24 cellular contexts compared by ENCODE assay signal in genomic region chr10:67789769-67790168, GRCh38. TPM values are rescaled to one million over a fixed set of nuclear protein-coding genes. Genes with fewer than 3 reads are reported as not detected.
DNase-seq lines count a peak whose midpoint lies in the region; ATAC-seq, FAIRE-seq and TF ChIP-seq lines count a peak whose summit lies in the region.
"Had no signal": no experiment of that assay in that cellular context is flagged by ENCODE, and none has a peak within 500 bp of the region (broad histone marks: within the 10 kb centered on the region; RNA-seq: fewer than 3 reads in every experiment).

No MANE protein-coding gene starts in this region.

- dilution Hi-C loops in mammary epithelial cell (cut with HindIII; ENCODE audit: low sequenced_read_pairs) = no loop called here

- H3K4me3 ChIP-seq in breast epithelium (no peak overlapping the region), mammary epithelial cell (replicated peaks in 1 of 3; ENCODE audit: insufficient read depth in 1 of 3, low read depth in 2 of 3, low read length in 3 of 3) (no peak overlapping the region), K562 (no peak overlapping the region)
- H3K4me3 ChIP-seq: SJCRH30 had no signal

- no peak for ATAC-seq in K562
- ATAC-seq: CD8-positive, alpha-beta T cell; HCT116; PC-3 had no signal

- H3K27ac ChIP-seq in breast epithelium (peak overlapping the region; percentile 48 to 80), mammary epithelial cell (ENCODE audit: insufficient read depth, low read depth, low read length) (no peak overlapping the region), K562 (ENCODE audit: extremely low read depth, low read depth, low read length) (no peak overlapping the region)
- H3K27ac ChIP-seq: C4-2B, SJCRH30 had no signal

- no peaks in the 10 kb centered on the region for H3K9me1 ChIP-seq in K562 (ENCODE audit: control insufficient read depth, insufficient read depth, low read length)

- peaks cover 0 to 4% of the 10 kb centered on the region in 2 donors for H3K4me1 ChIP-seq in breast epithelium
- peaks cover 10% of the 10 kb centered on the region for H3K4me1 ChIP-seq in mammary epithelial cell (ENCODE audit: insufficient read depth, low read length)
- H3K4me1 ChIP-seq in K562 (replicated peaks in 1 of 2; ENCODE audit: control insufficient read depth in 2 of 2, insufficient read depth in 2 of 2, low read length in 2 of 2) = peaks cover 0 to 16% of the 10 kb centered on the region in 2 experiments; a peak in 4 of 5 replicates
- H3K4me1 ChIP-seq: Caco-2, SJCRH30 had no signal

- no peak for TF ChIP-seq CTCF in breast epithelium (IDR thresholded peaks at IDR 0.05)
- TF ChIP-seq CTCF in mammary epithelial cell (conservative IDR thresholded peaks at IDR 0.05 in 1 of 2, IDR thresholded peaks at IDR 0.05 in 1 of 2; ENCODE audit: extremely low read depth in 1 of 2, insufficient read depth in 1 of 2, low read depth in 1 of 2, low read length in 2 of 2) = no peak
- TF ChIP-seq CTCF in K562 (IDR thresholded peaks at IDR 0.05 in 2 of 3, conservative IDR thresholded peaks at IDR 0.05 in 1 of 3; ENCODE audit: insufficient read depth in 2 of 3, low read depth in 1 of 3, low read length in 3 of 3) = no peak

- H2AFZ ChIP-seq in mammary epithelial cell (ENCODE audit: low read depth, low read length) (no peak overlapping the region), K562 (ENCODE audit: low read depth, low read length) (no peak overlapping the region)

- H4K20me1 ChIP-seq in mammary epithelial cell (ENCODE audit: insufficient read depth, low read length) (no peaks in the 10 kb centered on the region), K562 (replicated peaks; ENCODE audit: control insufficient read depth, insufficient read depth, low read length) (no peaks in the 10 kb centered on the region)

- in situ Hi-C loops in mammary epithelial cell (cut with MboI; ENCODE audit: low sequenced_read_pairs in 2 of 2) = no loop called here
- in situ Hi-C loops in K562 (cut with MboI) = loop anchor here (5.0 to 10.0 kb wide), 2 partner anchors 363 to 515 kb away; no protein-coding TSS in a partner anchor

- H3K79me2 ChIP-seq in mammary epithelial cell (ENCODE audit: insufficient read depth, low read length) = no peaks in the 10 kb centered on the region
- no peaks in the 10 kb centered on the region for H3K79me2 ChIP-seq in K562 (ENCODE audit: control insufficient read depth, insufficient read depth, low read length)

- DNase-seq in breast epithelium (ENCODE audit: low spot score in 2 of 2) = no peak
- DNase-seq in mammary epithelial cell = no peak
- no peak for DNase-seq in K562 (ENCODE audit: extremely low read depth in 1 of 4, low spot score in 3 of 4)
- DNase-seq in renal cortical epithelial cell (ENCODE audit: low read depth) = peak; percentile 51
- DNase-seq in T-helper 2 cell = no peak
- DNase-seq in NCI-H2029 (lab: John Stamatoyannopoulos, UW) = no peak
- DNase-seq in NCI-H1092 treated with DMSO at 0.1 percent for 48 hours (lab: John Stamatoyannopoulos, UW) = no peak
- DNase-seq: Caco-2; CD8-positive, alpha-beta T cell; IMR-90; NCI-H1092; NCI-H1436; NCI-H187 treated with DMSO at 0.1 percent for 48 hours; NCI-H2107; NCI-H524; NCI-H748 treated with DMSO at 0.1 percent for 48 hours; NK-92 treated with Interleukin-12 subunit alpha and Interleukin-12 subunit beta, amount 100 ng/mL, for 24 hours; PC-3; SJCRH30 had no signal

- no peak for TF ChIP-seq EP300 in Ishikawa (IDR thresholded peaks at IDR 0.05; ENCODE audit: borderline replicate concordance)
- TF ChIP-seq EP300 in K562 (IDR thresholded peaks at IDR 0.05; ENCODE audit: low read length) = no peak

- H3K36me3 ChIP-seq in breast epithelium = no peaks in the 10 kb centered on the region
- no peaks in the 10 kb centered on the region for H3K36me3 ChIP-seq in mammary epithelial cell (ENCODE audit: insufficient read depth, low read length)
- no peaks in the 10 kb centered on the region for H3K36me3 ChIP-seq in K562 (ENCODE audit: control insufficient read depth, insufficient read depth, low read length)
- H3K36me3 ChIP-seq: SJCRH30 had no signal

- 100% methylated on average over 1 of the region's 2 CpGs for WGBS in mammary epithelial cell (ENCODE audit: low coverage, missing lambda C conversion rate)
- WGBS in K562 (ENCODE audit: insufficient coverage, low coverage, missing lambda C conversion rate) = 54% methylated on average over 2 of the region's 2 CpGs

- intact Hi-C loops in breast epithelium (cut with DNase I; ENCODE audit: low total_unique reads) (no loop called here), mammary epithelial cell (cut with micrococcal nuclease) (no loop called here), K562 (cut with micrococcal nuclease) (loop anchor here (2.0 to 10.0 kb wide), 4 partner anchors 47 to 1108 kb away; partner anchors contain the start of genes HERC4, HNRNPH3 and PBLD)

- BruUV-seq in mammary epithelial cell (replicated peaks; lab: Mats Ljungman, UMichigan) (no TSS peak), K562 (replicated peaks; lab: Mats Ljungman, UMichigan) (no TSS peak)

- H3K9ac ChIP-seq in mammary epithelial cell (ENCODE audit: insufficient read depth, low read length) (no peak overlapping the region), K562 (ENCODE audit: insufficient read depth in 1 of 2, low read depth in 2 of 2, low read length in 2 of 2) (no peak overlapping the region)

- TF ChIP-seq POLR2A in breast epithelium (IDR thresholded peaks at IDR 0.05) (no peak), K562 (conservative IDR thresholded peaks at IDR 0.05) (no peak)

- FAIRE-seq in K562 (lab: Jason Lieb, UNC) = no peak
- FAIRE-seq: G401.6 had no signal

- H3K9me3 ChIP-seq in breast epithelium (no peaks in the 10 kb centered on the region), mammary epithelial cell (replicated peaks; ENCODE audit: insufficient read depth, low read length) (no peaks in the 10 kb centered on the region), K562 (replicated peaks; ENCODE audit: control insufficient read depth, insufficient read depth, low read depth, low read length) (no peaks in the 10 kb centered on the region)
- H3K9me3 ChIP-seq: Caco-2, SJCRH30 had no signal

- H3K27me3 ChIP-seq in breast epithelium (no peaks in the 10 kb centered on the region), mammary epithelial cell (ENCODE audit: insufficient read depth, low read length) (no peaks in the 10 kb centered on the region), K562 (ENCODE audit: control insufficient read depth in 2 of 2, insufficient read depth in 2 of 2, low read length in 2 of 2) (no peaks in the 10 kb centered on the region)
- H3K27me3 ChIP-seq: SJCRH30 had no signal

- no peak overlapping the region for H3K4me2 ChIP-seq in mammary epithelial cell (ENCODE audit: insufficient read depth, low read depth, low read length)
- H3K4me2 ChIP-seq in K562 (ENCODE audit: insufficient read depth, low read length) = no peak overlapping the region

- TF ChIP-seq RAD21 in Ishikawa (IDR thresholded peaks at IDR 0.05; ENCODE audit: low read depth) (no peak), K562 (CRISPR knock-in tag; conservative IDR thresholded peaks at IDR 0.05 in 1 of 2, IDR thresholded peaks at IDR 0.05 in 1 of 2) (no peak)

- CTCF ChIA-PET in mammary epithelial cell (lab: Charles Lee; ENCODE audit: low non-redundant PET) = no interaction called here
- CTCF ChIA-PET in K562 (lab: Yijun Ruan, JAX; ENCODE audit: low intra/inter-chr PET ratio) = no interaction called here

- POLR2A ChIA-PET in K562 (lab: Yijun Ruan, JAX) = interaction anchor here (0.7 kb wide), 1 partner anchor 39 kb away, joined by 3 read pairs; no protein-coding TSS in a partner anchor

TF ChIP-seq in Ishikawa, 13 proteins besides CTCF, POLR2A, EP300 and RAD21 (continues in another document):
- TF ChIP-seq MAX (IDR thresholded peaks at IDR 0.05) (no peak), FOXM1 (IDR thresholded peaks at IDR 0.05; ENCODE audit: borderline replicate concordance, low read depth) (no peak), CEBPB (IDR thresholded peaks at IDR 0.05) (no peak), YY1 (IDR thresholded peaks at IDR 0.05; ENCODE audit: low read depth) (no peak)

TF ChIP-seq in K562, 482 proteins besides CTCF, POLR2A, EP300 and RAD21 (continues in another document):
- no peak for TF ChIP-seq XRCC3 (IDR thresholded peaks at IDR 0.05)
- TF ChIP-seq ATF3 (IDR thresholded peaks at IDR 0.05) = 0 out of 2 replicates have a peak, but pooled peaks have one; percentile 11
- TF ChIP-seq ATF3 (CRISPR knock-in tag; conservative IDR thresholded peaks at IDR 0.05) = no peak
- TF ChIP-seq L3MBTL2 (IDR thresholded peaks at IDR 0.05) = no peak
- TF ChIP-seq HMG20A (CRISPR knock-in tag; conservative IDR thresholded peaks at IDR 0.05) = no peak
- no peak for TF ChIP-seq TSC22D4 (tag; IDR thresholded peaks at IDR 0.05)
- no peak for TF ChIP-seq ZNF785 (CRISPR knock-in tag; IDR thresholded peaks at IDR 0.05)

RNA-seq across cellular contexts. Expression of gene DNAJC12, which starts 48.2 kb away (rescaled TPM):
- total RNA-seq in breast epithelium (10 to 100 TPM in 2 of 3 donors, under 1 TPM in 1; 0.96 to 49.8 (median 19.0) TPM), mammary epithelial cell (1 to 10 TPM in 1 of 2 donors, under 1 TPM in 1; 0.59 to 3.3 TPM), K562 (2014; rRNA removed) (41.6 and 46.5 TPM in 2 replicates), K562 (2014; rRNA removed; fragmentation: Illumina TruSeq; extraction: Trizol) (68.5 and 79.7 TPM in 2 replicates), K562 (2015; rRNA removed; fragmentation: Illumina TruSeq; extraction: Trizol) (32.3 and 34.4 TPM in 2 replicates), K562 (2021) (37.0 and 42.4 TPM in 2 replicates), renal cortical epithelial cell (3.0 and 13.3 TPM in 2 replicates)
- polyA plus RNA-seq in mammary epithelial cell (0.08 TPM), K562 (2011; rRNA removed) (7.4 and 7.7 TPM in 2 replicates), K562 (2014; fragmentation: Illumina TruSeq; extraction: Trizol) (88.4 and 90.9 TPM in 2 replicates), K562 (2014; fragmentation: Nextera tagmentation; extraction: Ambion mirVana) (10 to 100 TPM; 92.2 to 95.9 TPM), K562 (2014; rRNA removed) (54.4 and 74.3 TPM in 2 replicates)
- polyA minus RNA-seq in mammary epithelial cell = not detected
- 1.6 and 6.8 TPM in 2 replicates for total RNA-seq in K562 (2011; cell fraction: chromatin; rRNA removed; ENCODE audit: low replicate concordance)
- 1.7 and 2.5 TPM in 2 replicates for total RNA-seq in K562 (2011; cell fraction: nucleolus; rRNA removed)
- total RNA-seq in K562 (2011; cell fraction: nucleoplasm; rRNA removed) = 2.4 and 4.7 TPM in 2 replicates
- polyA plus RNA-seq in K562 (2011; cell fraction: cytosol; rRNA removed) = 1.1 and 3.8 TPM in 2 replicates
- polyA plus RNA-seq in K562 (2011; cell fraction: nucleus; rRNA removed) = 0.51 and 1.2 TPM in 2 replicates
- 30.3 and 94.1 TPM in 2 replicates for polyA plus RNA-seq in K562 (2012)
- polyA minus RNA-seq in K562 (2011; rRNA and poly(A)+ RNA removed) = 1.9 and 3.2 TPM in 2 replicates
- polyA minus RNA-seq in K562 (2011; cell fraction: cytosol; rRNA and poly(A)+ RNA removed) = 1.7 and 2.1 TPM in 2 replicates
- polyA minus RNA-seq in K562 (2011; cell fraction: nucleus; rRNA and poly(A)+ RNA removed) = 0.40 and 1.1 TPM in 2 replicates
- total RNA-seq: B cell; CD8-positive, alpha-beta T cell had no signal

Comparison
In these comparisons a context has a peak if more than half of its experiments do, and no peak if none do; other contexts are left out.
1. H3K27ac ChIP-seq: peak in breast epithelium (2 of 2); none in mammary epithelial cell (single experiment) and K562 (single experiment).